8 cellular contexts compared by ENCODE assay signal in genomic region chr4:6589444-6589843, GRCh38.
"Had no signal": no experiment of that assay in that cellular context is flagged by ENCODE, and none has a peak within 500 bp of the region (broad histone marks: within the 10 kb centered on the region; RNA-seq: fewer than 3 reads in every experiment).

No MANE protein-coding gene starts in this region.

- H3K4me3 ChIP-seq: GM12878 had no signal

- ATAC-seq: GM12878 had no signal

- DNase-seq: GDM1, GF-D8 had no signal

- FAIRE-seq: G401.6, GM12878, GM12891, GM12892, GM18507, GM19239 had no signal
